9 cellular contexts compared by ENCODE assay signal in the genomic region with DNA sequence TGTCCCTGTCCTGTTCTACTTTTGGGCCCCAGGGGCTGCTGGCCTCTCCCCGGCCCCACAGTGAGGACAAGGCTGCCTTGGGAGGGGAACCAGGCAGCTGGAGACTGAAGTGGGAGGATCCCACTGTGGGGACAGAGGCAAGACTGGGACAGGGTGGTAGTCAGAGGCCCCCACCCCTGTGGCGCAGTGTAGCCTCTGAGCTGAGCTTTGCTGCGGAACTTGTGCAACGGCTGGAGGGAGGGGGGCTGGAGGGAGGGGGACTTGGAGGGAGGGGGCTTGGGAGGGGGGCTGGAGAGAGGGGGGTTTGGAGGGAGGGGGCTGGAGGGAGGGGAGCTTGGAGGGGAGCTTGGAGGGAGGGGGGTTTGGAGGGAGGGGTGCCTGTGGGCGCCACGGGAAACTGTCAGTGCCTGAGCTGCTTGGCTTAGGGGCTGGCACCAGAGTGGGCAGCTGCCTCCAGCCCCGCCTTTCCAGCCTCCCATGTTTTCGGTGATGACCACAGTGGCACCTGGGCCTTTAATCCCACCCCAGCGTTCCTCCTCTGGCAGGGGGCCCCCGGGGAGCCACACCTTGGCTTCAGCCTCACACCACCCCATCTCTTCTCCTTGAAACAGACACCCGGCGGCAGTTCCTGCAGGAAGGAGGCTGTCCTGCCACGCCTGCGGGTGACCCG. TPM values are rescaled to one million over a fixed set of nuclear protein-coding genes. Genes with fewer than 3 reads are reported as not detected.
DNase-seq lines count a peak whose midpoint lies in the region; ATAC-seq lines count a peak whose summit lies in the region.
"Had no signal": no experiment of that assay in that cellular context is flagged by ENCODE, and none has a peak within 500 bp of the region (broad histone marks: within the 10 kb centered on the region; RNA-seq: fewer than 3 reads in every experiment).

No MANE protein-coding gene starts in this region.

- no peaks in the 10 kb centered on the region for H3K27me3 Mint-ChIP-seq in CD4-positive, CD25-positive, alpha-beta regulatory T cell
- no peaks in the 10 kb centered on the region for H3K27me3 Mint-ChIP-seq in T-helper 17 cell
- no peaks in the 10 kb centered on the region for H3K27me3 Mint-ChIP-seq in memory B cell

- H3K4me1 Mint-ChIP-seq in CD4-positive, CD25-positive, alpha-beta regulatory T cell, result peaks cover 0 to 45% (median 23%) of the 10 kb centered on the region in 4 donors
- H3K4me1 Mint-ChIP-seq in T-helper 17 cell (peaks cover 34% of the 10 kb centered on the region), memory B cell (peaks cover 37% of the 10 kb centered on the region)

- H3K36me3 Mint-ChIP-seq in CD4-positive, CD25-positive, alpha-beta regulatory T cell, result no peaks in the 10 kb centered on the region
- H3K36me3 Mint-ChIP-seq in T-helper 17 cell (ENCODE audit: low read depth), result no peaks in the 10 kb centered on the region
- no peaks in the 10 kb centered on the region for H3K36me3 Mint-ChIP-seq in memory B cell

- no peaks in the 10 kb centered on the region for H3K9me3 ChIP-seq in CD4-positive, CD25-positive, alpha-beta regulatory T cell (ENCODE audit: control insufficient read depth in 2 of 2, low read length in 2 of 2)
- H3K9me3 ChIP-seq in T-helper 17 cell (ENCODE audit: control insufficient read depth, low read length, poor library complexity, severe bottlenecking), result no peaks in the 10 kb centered on the region

- H3K9me3 Mint-ChIP-seq in CD4-positive, CD25-positive, alpha-beta regulatory T cell, result no peaks in the 10 kb centered on the region
- H3K9me3 Mint-ChIP-seq in memory B cell, result no peaks in the 10 kb centered on the region

- H3K4me3 ChIP-seq in CD4-positive, CD25-positive, alpha-beta regulatory T cell (ENCODE audit: low read depth, low read length), result no peak overlapping the region

- peaks cover 61% of the 10 kb centered on the region for H3K4me1 ChIP-seq in CD4-positive, CD25-positive, alpha-beta regulatory T cell (ENCODE audit: control insufficient read depth, insufficient read depth, low read length, poor library complexity, severe bottlenecking)
- H3K4me1 ChIP-seq: foreskin keratinocyte had no signal

- no peaks in the 10 kb centered on the region for H3K36me3 ChIP-seq in CD4-positive, CD25-positive, alpha-beta regulatory T cell (ENCODE audit: control insufficient read depth, insufficient read depth, low read length)

- no peak for DNase-seq in CD4-positive, CD25-positive, alpha-beta regulatory T cell
- DNase-seq in T-helper 17 cell (no peak), memory B cell (ENCODE audit: low spot score in 2 of 2) (no peak), NCI-H146 treated with DMSO at 0.1 percent for 48 hours (lab: John Stamatoyannopoulos, UW; ENCODE audit: unreplicated experiment) (no peak)
- no peak for DNase-seq in activated CD4-positive, CD25-positive, alpha-beta regulatory T cell treated with anti-CD3 and anti-CD28 coated beads, Interleukin-2, amount 50 U/mL, for 72 hours
- DNase-seq: foreskin keratinocyte had no signal

- peak overlapping the region in 1 of 3 donors; percentile 94 for H3K27ac Mint-ChIP-seq in CD4-positive, CD25-positive, alpha-beta regulatory T cell
- peak overlapping the region; percentile 85 for H3K27ac Mint-ChIP-seq in T-helper 17 cell
- peak overlapping the region; percentile 63 for H3K27ac Mint-ChIP-seq in memory B cell

- H3K27ac ChIP-seq in CD4-positive, CD25-positive, alpha-beta regulatory T cell (ENCODE audit: insufficient read depth, low read length, poor library complexity, severe bottlenecking), result peak overlapping the region; percentile 82
- H3K27ac ChIP-seq: foreskin keratinocyte had no signal

- no peak for ATAC-seq in CD4-positive, CD25-positive, alpha-beta regulatory T cell (ENCODE audit: low read depth in 2 of 2)
- peak; percentile 8 for ATAC-seq in GM19463 (IDR thresholded peaks at IDR 0.05; ENCODE audit: unreplicated experiment)
- ATAC-seq in T-helper 17 cell, result no peak
- no peak for ATAC-seq in memory B cell (ENCODE audit: low read depth)
- no peak for ATAC-seq in HG02798 (IDR thresholded peaks at IDR 0.05; ENCODE audit: poor library complexity, unreplicated experiment)

- peak overlapping the region; percentile 81 to 97 (median 88) for H3K4me3 Mint-ChIP-seq in CD4-positive, CD25-positive, alpha-beta regulatory T cell
- peak overlapping the region; percentile 87 for H3K4me3 Mint-ChIP-seq in T-helper 17 cell
- peak overlapping the region; percentile 82 for H3K4me3 Mint-ChIP-seq in memory B cell

- no peaks in the 10 kb centered on the region for H3K27me3 ChIP-seq in CD4-positive, CD25-positive, alpha-beta regulatory T cell (ENCODE audit: control insufficient read depth, insufficient read depth, low read length)

RNA-seq across cellular contexts. Expression of a gene that starts 2.3 kb away (rescaled TPM):
- 15.2 TPM for total RNA-seq in CD4-positive, CD25-positive, alpha-beta regulatory T cell
- 10 to 100 TPM; 31.8 to 79.0 (median 42.9) TPM for polyA plus RNA-seq in CD4-positive, CD25-positive, alpha-beta regulatory T cell
- 10 to 100 TPM in 1 of 2 donors, 1 to 10 TPM in 1; 7.7 to 10.6 TPM for total RNA-seq in T-helper 17 cell
- total RNA-seq: astrocyte, foreskin keratinocyte had no signal
- polyA plus RNA-seq: foreskin keratinocyte had no signal

RNA-seq across cellular contexts. Expression of a gene that starts 6.1 kb away (rescaled TPM):
- total RNA-seq in CD4-positive, CD25-positive, alpha-beta regulatory T cell, result 135 TPM
- 1 to 10 TPM; 3.8 to 4.5 (median 4.3) TPM for polyA plus RNA-seq in CD4-positive, CD25-positive, alpha-beta regulatory T cell
- total RNA-seq in T-helper 17 cell, result 100 to 1,000 TPM; 120 to 131 TPM

RNA-seq across cellular contexts. Expression of a gene that starts 11.8 kb away (rescaled TPM):
- 106 TPM for total RNA-seq in CD4-positive, CD25-positive, alpha-beta regulatory T cell
- 10 to 100 TPM in 2 of 4 donors, 1 to 10 TPM in 2; 4.2 to 15.3 (median 9.2) TPM for polyA plus RNA-seq in CD4-positive, CD25-positive, alpha-beta regulatory T cell
- 100 to 1,000 TPM; 139 to 202 TPM for total RNA-seq in T-helper 17 cell

RNA-seq across cellular contexts. Expression of a gene that starts 19.7 kb away (rescaled TPM):
- total RNA-seq in CD4-positive, CD25-positive, alpha-beta regulatory T cell, result not detected
- not detected for polyA plus RNA-seq in CD4-positive, CD25-positive, alpha-beta regulatory T cell
- under 1 TPM in 1 of 2 donors, not detected in 1; 0.20 TPM for total RNA-seq in T-helper 17 cell

RNA-seq across cellular contexts. Expression of a gene that starts 36.2 kb away (rescaled TPM):
- 1.2 TPM for total RNA-seq in CD4-positive, CD25-positive, alpha-beta regulatory T cell
- under 1 TPM; 0.09 to 0.62 (median 0.18) TPM for polyA plus RNA-seq in CD4-positive, CD25-positive, alpha-beta regulatory T cell
- under 1 TPM; 0.27 to 0.39 TPM for total RNA-seq in T-helper 17 cell
